18 cellular contexts compared by ENCODE assay signal in the genomic region with DNA sequence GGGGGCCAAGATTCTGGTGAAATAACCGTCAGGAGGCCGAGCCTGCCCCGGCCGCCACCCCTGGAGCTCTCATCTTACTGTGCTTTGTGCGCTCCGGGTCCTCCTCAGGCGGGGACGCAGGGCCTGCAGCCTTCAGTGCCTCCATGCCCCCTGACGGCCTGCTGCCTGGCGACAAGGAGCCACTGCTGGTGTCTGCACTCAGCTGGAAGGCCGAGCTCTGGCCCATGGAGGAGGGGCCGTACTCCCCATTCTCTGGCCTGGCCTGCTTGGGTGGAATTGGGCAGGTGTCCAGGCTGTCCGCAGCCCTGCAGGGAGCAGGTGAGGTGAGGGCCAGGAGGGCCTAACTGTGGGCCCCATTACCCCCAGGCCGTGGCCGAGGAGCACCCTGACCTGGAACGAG. TPM values are rescaled to one million over a fixed set of nuclear protein-coding genes. Genes with fewer than 3 reads are reported as not detected.
DNase-seq lines count a peak whose midpoint lies in the region; ATAC-seq, FAIRE-seq and TF ChIP-seq lines count a peak whose summit lies in the region.
"Had no signal": no experiment of that assay in that cellular context is flagged by ENCODE, and none has a peak within 500 bp of the region (broad histone marks: within the 10 kb centered on the region; RNA-seq: fewer than 3 reads in every experiment).

No MANE protein-coding gene starts in this region.

- no peak overlapping the region for H3K4me3 ChIP-seq in HepG2 (replicated peaks in 1 of 3; ENCODE audit: insufficient read depth in 1 of 3, low read depth in 2 of 3, low read length in 3 of 3)
- no peak overlapping the region for H3K4me3 ChIP-seq in sigmoid colon
- H3K4me3 ChIP-seq: A549, PC-9 had no signal

- H4K20me1 ChIP-seq in HepG2 (ENCODE audit: insufficient read depth, low read length), result no peaks in the 10 kb centered on the region

- CTCF ChIA-PET in HepG2 (lab: Yijun Ruan, JAX; ENCODE audit: low intra/inter-chr PET ratio, low total read pairs), result no interaction called here

- H3K27me3 ChIP-seq in HepG2 (ENCODE audit: control insufficient read depth in 1 of 2, insufficient read depth in 2 of 2, low read length in 2 of 2) (no peaks in the 10 kb centered on the region), sigmoid colon (no peaks in the 10 kb centered on the region)

- 97% methylated on average over 16 of the region's 16 CpGs for WGBS in HepG2 (ENCODE audit: low lambda C conversion rate)
- WGBS in sigmoid colon, 2 donors, result 97% methylated on average over 16 of the region's 16 CpGs

- POLR2A ChIA-PET in HepG2 (lab: Yijun Ruan, JAX), result no interaction called here

- H3K4me2 ChIP-seq in HepG2 (ENCODE audit: low read depth, low read length), result no peak overlapping the region
- H3K4me2 ChIP-seq: A549, PC-9 had no signal

- in situ Hi-C loops in HepG2 (cut with HindIII; ENCODE audit: extremely low pct_ligation_motif_present, low pct_unique_long_range_greater_than_20kb), result no loop called here

- H3K9ac ChIP-seq in HepG2 (ENCODE audit: insufficient read depth, low read depth, low read length), result no peak overlapping the region

- DNase-seq in stimulated activated CD4-positive, alpha-beta T cell treated with anti-CD3 and anti-CD28 coated beads, Interleukin-15, amount 100 ng/mL, for 24 hours, result peak; percentile 2
- no peak for DNase-seq in stimulated activated CD4-positive, alpha-beta T cell treated with anti-CD3 and anti-CD28 coated beads, Interleukin-12 subunit alpha, Interleukin-12 subunit beta, amount 100 ng/mL, for 4 hours
- DNase-seq in HepG2 (ENCODE audit: low spot score) (no peak), sigmoid colon (peak; percentile 62)
- DNase-seq: AML-193, DMS53, H9, Kasumi-1, NCI-H1105 treated with DMSO at 0.1 percent for 48 hours, NCI-H187 treated with DMSO at 0.1 percent for 48 hours, NCI-H446, NCI-H748 treated with DMSO at 0.1 percent for 48 hours, PC-9, SHP77 had no signal

- no peak overlapping the region for H3K27ac ChIP-seq in HepG2 (ENCODE audit: extremely low read length, insufficient read depth, low read length)
- H3K27ac ChIP-seq in sigmoid colon, result no peak overlapping the region
- H3K27ac ChIP-seq: A549, PC-9 had no signal

- H2AFZ ChIP-seq in HepG2 (ENCODE audit: low read length), result no peak overlapping the region
- H2AFZ ChIP-seq: PC-9 had no signal

- H3K9me3 ChIP-seq in HepG2 (ENCODE audit: low read length) (no peaks in the 10 kb centered on the region), sigmoid colon (no peaks in the 10 kb centered on the region)
- H3K9me3 ChIP-seq: A549 had no signal

- H3K36me3 ChIP-seq in HepG2 (replicated peaks in 1 of 2; ENCODE audit: control insufficient read depth in 1 of 2, insufficient read depth in 2 of 2, low read length in 2 of 2) (peaks cover 53 to 62% of the 10 kb centered on the region in 2 experiments), sigmoid colon (peaks cover 0 to 59% (median 30%) of the 10 kb centered on the region in 4 donors)

- peak in 1 of 2 experiments; percentile 20; a peak in 1 of 4 replicates for TF ChIP-seq POLR2A in HepG2 (IDR thresholded peaks at IDR 0.05; ENCODE audit: insufficient read depth in 1 of 2, low read depth in 2 of 2, low read length in 2 of 2)
- TF ChIP-seq POLR2A in sigmoid colon (IDR thresholded peaks at IDR 0.05), result no peak

- intact Hi-C loops in HepG2 (cut with micrococcal nuclease; ENCODE audit: unreplicated experiment) (loop anchor here (10.0 kb wide), 1 partner anchor 1600 kb away; the partner anchor contains the start of gene LAMA5), sigmoid colon (cut with DNase I) (no loop called here)

- H3K79me2 ChIP-seq in HepG2 (ENCODE audit: insufficient read depth, low read length), result peaks cover 13% of the 10 kb centered on the region

- ATAC-seq in HepG2 (no peak), GM18861 (IDR thresholded peaks at IDR 0.05; ENCODE audit: unreplicated experiment) (no peak), GM21423 (IDR thresholded peaks at IDR 0.05; ENCODE audit: unreplicated experiment) (no peak)
- ATAC-seq: A549 had no signal

- BruUV-seq in HepG2 (replicated peaks; lab: Mats Ljungman, UMichigan), result no TSS peak

- TF ChIP-seq RAD21 in HepG2 (CRISPR knock-in tag; IDR thresholded peaks at IDR 0.05), result no peak

- FAIRE-seq in HepG2 (lab: Jason Lieb, UNC), result no peak
- FAIRE-seq: A549, GM18507 had no signal

- TF ChIP-seq EP300 in HepG2 (IDR thresholded peaks at IDR 0.05; ENCODE audit: low read depth in 2 of 2, low read length in 2 of 2) (no peak), HepG2 (CRISPR knock-in tag; IDR thresholded peaks at IDR 0.05; ENCODE audit: borderline replicate concordance) (no peak), sigmoid colon (IDR thresholded peaks at IDR 0.05) (no peak)

- H3K4me1 ChIP-seq in HepG2 (ENCODE audit: insufficient read depth, low read length), result peaks cover 13% of the 10 kb centered on the region
- peaks cover 0 to 12% (median 11%) of the 10 kb centered on the region in 4 donors for H3K4me1 ChIP-seq in sigmoid colon

- TF ChIP-seq CTCF in HepG2 (CRISPR knock-in tag; IDR thresholded peaks at IDR 0.05) (no peak), sigmoid colon (IDR thresholded peaks at IDR 0.05) (no peak)

RNA-seq across cellular contexts. Expression of gene ZNF512B, which starts 5.3 kb away (rescaled TPM):
- total RNA-seq in HepG2 (2016; rRNA removed; fragmentation: Illumina TruSeq; extraction: Trizol) (22.0 and 30.6 TPM in 2 replicates), sigmoid colon (10 to 100 TPM in 2 of 4 donors, 1 to 10 TPM in 2; 5.1 to 10.8 (median 9.0) TPM)
- total RNA-seq in HepG2 (2016; cell fraction: cytosol; rRNA removed; fragmentation: Illumina TruSeq; extraction: Trizol; ENCODE audit: low read depth), result 2.9 and 3.3 TPM in 2 replicates
- 19.4 and 31.9 TPM in 2 replicates for total RNA-seq in HepG2 (2016; cell fraction: insoluble cytoplasmic fraction; rRNA removed; fragmentation: Illumina TruSeq; extraction: Trizol)
- total RNA-seq in HepG2 (2016; cell fraction: membrane; rRNA removed; fragmentation: Illumina TruSeq; extraction: Trizol), result 12.6 and 13.7 TPM in 2 replicates
- total RNA-seq in HepG2 (2016; cell fraction: nucleus; rRNA removed; fragmentation: Illumina TruSeq; extraction: Trizol), result 28.0 and 32.8 TPM in 2 replicates
- polyA plus RNA-seq in HepG2 (2011; rRNA removed) (11.5 and 16.4 TPM in 2 replicates), sigmoid colon (1 to 10 TPM in 2 of 3 donors, under 1 TPM in 1; 0.23 to 5.5 (median 1.2) TPM)
- polyA plus RNA-seq in HepG2 (2011; cell fraction: cytosol; rRNA removed), result 9.0 and 12.7 TPM in 2 replicates
- polyA plus RNA-seq in HepG2 (2011; cell fraction: nucleus; rRNA removed), result 106 and 141 TPM in 2 replicates
- 23.5 and 23.8 TPM in 2 replicates for polyA plus RNA-seq in HepG2 (2012)
- 2.1 and 2.2 TPM in 2 replicates for polyA plus RNA-seq in HepG2 (2016; cell fraction: cytosol; fragmentation: Illumina TruSeq; extraction: Trizol; ENCODE audit: low read depth)
- 23.5 and 28.8 TPM in 2 replicates for polyA plus RNA-seq in HepG2 (2016; cell fraction: insoluble cytoplasmic fraction; fragmentation: Illumina TruSeq; extraction: Trizol; ENCODE audit: low read depth)
- 8.1 and 9.6 TPM in 2 replicates for polyA plus RNA-seq in HepG2 (2016; cell fraction: membrane; fragmentation: Illumina TruSeq; extraction: Trizol; ENCODE audit: low read depth)
- 109 and 115 TPM in 2 replicates for polyA plus RNA-seq in HepG2 (2016; cell fraction: nucleus; fragmentation: Illumina TruSeq; extraction: Trizol; ENCODE audit: insufficient read depth, low read depth)
- polyA minus RNA-seq in HepG2 (2011; rRNA and poly(A)+ RNA removed; ENCODE audit: low replicate concordance), result 5.2 and 21.4 TPM in 2 replicates
- polyA minus RNA-seq in HepG2 (2011; cell fraction: cytosol; rRNA and poly(A)+ RNA removed), result 14.0 and 14.8 TPM in 2 replicates
- polyA minus RNA-seq in HepG2 (2011; cell fraction: nucleus; rRNA and poly(A)+ RNA removed), result 13.6 and 13.9 TPM in 2 replicates

RNA-seq across cellular contexts. Expression of gene UCKL1, which starts 8.2 kb away (rescaled TPM):
- total RNA-seq in HepG2 (2016; rRNA removed; fragmentation: Illumina TruSeq; extraction: Trizol) (48.0 and 50.2 TPM in 2 replicates), sigmoid colon (10 to 100 TPM; 21.1 to 36.3 (median 24.9) TPM)
- 15.0 and 16.7 TPM in 2 replicates for total RNA-seq in HepG2 (2016; cell fraction: cytosol; rRNA removed; fragmentation: Illumina TruSeq; extraction: Trizol; ENCODE audit: low read depth)
- 43.5 and 50.1 TPM in 2 replicates for total RNA-seq in HepG2 (2016; cell fraction: insoluble cytoplasmic fraction; rRNA removed; fragmentation: Illumina TruSeq; extraction: Trizol)
- 24.1 and 25.5 TPM in 2 replicates for total RNA-seq in HepG2 (2016; cell fraction: membrane; rRNA removed; fragmentation: Illumina TruSeq; extraction: Trizol)
- 48.6 and 53.0 TPM in 2 replicates for total RNA-seq in HepG2 (2016; cell fraction: nucleus; rRNA removed; fragmentation: Illumina TruSeq; extraction: Trizol)
- polyA plus RNA-seq in HepG2 (2011; rRNA removed) (126 and 168 TPM in 2 replicates), sigmoid colon (10 to 100 TPM; 22.8 to 45.6 (median 26.1) TPM)
- polyA plus RNA-seq in HepG2 (2011; cell fraction: cytosol; rRNA removed), result 98.0 and 129 TPM in 2 replicates
- 680 and 852 TPM in 2 replicates for polyA plus RNA-seq in HepG2 (2011; cell fraction: nucleus; rRNA removed)
- polyA plus RNA-seq in HepG2 (2012), result 77.7 and 89.9 TPM in 2 replicates
- 10.6 and 11.6 TPM in 2 replicates for polyA plus RNA-seq in HepG2 (2016; cell fraction: cytosol; fragmentation: Illumina TruSeq; extraction: Trizol; ENCODE audit: low read depth)
- polyA plus RNA-seq in HepG2 (2016; cell fraction: insoluble cytoplasmic fraction; fragmentation: Illumina TruSeq; extraction: Trizol; ENCODE audit: low read depth), result 45.9 and 52.5 TPM in 2 replicates
- polyA plus RNA-seq in HepG2 (2016; cell fraction: membrane; fragmentation: Illumina TruSeq; extraction: Trizol; ENCODE audit: low read depth), result 15.4 and 15.7 TPM in 2 replicates
- 207 and 220 TPM in 2 replicates for polyA plus RNA-seq in HepG2 (2016; cell fraction: nucleus; fragmentation: Illumina TruSeq; extraction: Trizol; ENCODE audit: insufficient read depth, low read depth)
- polyA minus RNA-seq in HepG2 (2011; rRNA and poly(A)+ RNA removed; ENCODE audit: low replicate concordance), result 43.6 and 139 TPM in 2 replicates
- 37.0 and 42.5 TPM in 2 replicates for polyA minus RNA-seq in HepG2 (2011; cell fraction: cytosol; rRNA and poly(A)+ RNA removed)
- polyA minus RNA-seq in HepG2 (2011; cell fraction: nucleus; rRNA and poly(A)+ RNA removed), result 80.1 and 85.5 TPM in 2 replicates

RNA-seq across cellular contexts. Expression of gene SAMD10, which starts 15.0 kb away (rescaled TPM):
- 5.1 and 6.1 TPM in 2 replicates for total RNA-seq in HepG2 (2016; rRNA removed; fragmentation: Illumina TruSeq; extraction: Trizol)
- 3.8 and 3.9 TPM in 2 replicates for total RNA-seq in HepG2 (2016; cell fraction: cytosol; rRNA removed; fragmentation: Illumina TruSeq; extraction: Trizol; ENCODE audit: low read depth)
- total RNA-seq in HepG2 (2016; cell fraction: insoluble cytoplasmic fraction; rRNA removed; fragmentation: Illumina TruSeq; extraction: Trizol), result 4.7 and 6.8 TPM in 2 replicates
- 7.9 and 9.1 TPM in 2 replicates for total RNA-seq in HepG2 (2016; cell fraction: membrane; rRNA removed; fragmentation: Illumina TruSeq; extraction: Trizol)
- total RNA-seq in HepG2 (2016; cell fraction: nucleus; rRNA removed; fragmentation: Illumina TruSeq; extraction: Trizol), result 5.9 and 6.0 TPM in 2 replicates
- 11.0 and 11.8 TPM in 2 replicates for polyA plus RNA-seq in HepG2 (2011; rRNA removed)
- polyA plus RNA-seq in HepG2 (2011; cell fraction: cytosol; rRNA removed), result 5.2 and 8.8 TPM in 2 replicates
- polyA plus RNA-seq in HepG2 (2011; cell fraction: nucleus; rRNA removed), result 51.4 and 63.7 TPM in 2 replicates
- 6.2 and 8.9 TPM in 2 replicates for polyA plus RNA-seq in HepG2 (2012)
- polyA plus RNA-seq in HepG2 (2016; cell fraction: cytosol; fragmentation: Illumina TruSeq; extraction: Trizol; ENCODE audit: low read depth), result 8.7 and 9.1 TPM in 2 replicates
- 8.4 and 12.7 TPM in 2 replicates for polyA plus RNA-seq in HepG2 (2016; cell fraction: insoluble cytoplasmic fraction; fragmentation: Illumina TruSeq; extraction: Trizol; ENCODE audit: low read depth)
- 15.2 and 15.4 TPM in 2 replicates for polyA plus RNA-seq in HepG2 (2016; cell fraction: membrane; fragmentation: Illumina TruSeq; extraction: Trizol; ENCODE audit: low read depth)
- 20.5 and 24.8 TPM in 2 replicates for polyA plus RNA-seq in HepG2 (2016; cell fraction: nucleus; fragmentation: Illumina TruSeq; extraction: Trizol; ENCODE audit: insufficient read depth, low read depth)
- polyA minus RNA-seq in HepG2 (2011; rRNA and poly(A)+ RNA removed; ENCODE audit: low replicate concordance), result 3.7 and 5.9 TPM in 2 replicates
- 4.8 and 6.0 TPM in 2 replicates for polyA minus RNA-seq in HepG2 (2011; cell fraction: cytosol; rRNA and poly(A)+ RNA removed)
- 3.3 and 4.0 TPM in 2 replicates for polyA minus RNA-seq in HepG2 (2011; cell fraction: nucleus; rRNA and poly(A)+ RNA removed)
- total RNA-seq in sigmoid colon, result 1 to 10 TPM in 3 of 4 donors, under 1 TPM in 1; 0.68 to 8.3 (median 1.9) TPM
- 1 to 10 TPM; 2.8 to 8.7 (median 4.2) TPM for polyA plus RNA-seq in sigmoid colon
- polyA plus RNA-seq: A549 had no signal

RNA-seq across cellular contexts. Expression of gene PRPF6, which starts 16.5 kb away (rescaled TPM):
- total RNA-seq in HepG2 (2016; rRNA removed; fragmentation: Illumina TruSeq; extraction: Trizol) (101 and 127 TPM in 2 replicates), sigmoid colon (10 to 100 TPM; 42.3 to 52.1 (median 46.9) TPM)
- total RNA-seq in HepG2 (2016; cell fraction: cytosol; rRNA removed; fragmentation: Illumina TruSeq; extraction: Trizol; ENCODE audit: low read depth), result 28.1 and 30.5 TPM in 2 replicates
- total RNA-seq in HepG2 (2016; cell fraction: insoluble cytoplasmic fraction; rRNA removed; fragmentation: Illumina TruSeq; extraction: Trizol), result 101 and 116 TPM in 2 replicates
- total RNA-seq in HepG2 (2016; cell fraction: membrane; rRNA removed; fragmentation: Illumina TruSeq; extraction: Trizol), result 51.1 and 54.9 TPM in 2 replicates
- total RNA-seq in HepG2 (2016; cell fraction: nucleus; rRNA removed; fragmentation: Illumina TruSeq; extraction: Trizol), result 68.1 and 77.4 TPM in 2 replicates
- polyA plus RNA-seq in HepG2 (2011; rRNA removed) (63.7 and 65.3 TPM in 2 replicates), sigmoid colon (10 to 100 TPM; 23.4 to 59.9 (median 26.4) TPM)
- polyA plus RNA-seq in HepG2 (2011; cell fraction: cytosol; rRNA removed), result 58.9 and 67.6 TPM in 2 replicates
- polyA plus RNA-seq in HepG2 (2011; cell fraction: nucleus; rRNA removed), result 82.2 and 84.5 TPM in 2 replicates
- polyA plus RNA-seq in HepG2 (2012), result 79.5 and 80.7 TPM in 2 replicates
- 41.2 and 42.1 TPM in 2 replicates for polyA plus RNA-seq in HepG2 (2016; cell fraction: cytosol; fragmentation: Illumina TruSeq; extraction: Trizol; ENCODE audit: low read depth)
- 130 and 149 TPM in 2 replicates for polyA plus RNA-seq in HepG2 (2016; cell fraction: insoluble cytoplasmic fraction; fragmentation: Illumina TruSeq; extraction: Trizol; ENCODE audit: low read depth)
- polyA plus RNA-seq in HepG2 (2016; cell fraction: membrane; fragmentation: Illumina TruSeq; extraction: Trizol; ENCODE audit: low read depth), result 56.1 and 60.4 TPM in 2 replicates
- 122 TPM in 2 replicates for polyA plus RNA-seq in HepG2 (2016; cell fraction: nucleus; fragmentation: Illumina TruSeq; extraction: Trizol; ENCODE audit: insufficient read depth, low read depth)
- polyA minus RNA-seq in HepG2 (2011; rRNA and poly(A)+ RNA removed; ENCODE audit: low replicate concordance), result 50.1 and 75.7 TPM in 2 replicates
- 46.1 and 51.9 TPM in 2 replicates for polyA minus RNA-seq in HepG2 (2011; cell fraction: cytosol; rRNA and poly(A)+ RNA removed)
- polyA minus RNA-seq in HepG2 (2011; cell fraction: nucleus; rRNA and poly(A)+ RNA removed), result 44.4 and 50.5 TPM in 2 replicates

Comparison
In these comparisons a context has a peak if more than half of its experiments do, and no peak if none do; other contexts are left out.
1. DNase-seq: peak in stimulated activated CD4-positive, alpha-beta T cell treated with anti-CD3 and anti-CD28 coated beads, Interleukin-15, amount 100 ng/mL, for 24 hours (single experiment) and sigmoid colon (single experiment); none in stimulated activated CD4-positive, alpha-beta T cell treated with anti-CD3 and anti-CD28 coated beads, Interleukin-12 subunit alpha, Interleukin-12 subunit beta, amount 100 ng/mL, for 4 hours (single experiment) and HepG2 (single experiment).